1 cellular context compared by ENCODE assay signal in the genomic region with DNA sequence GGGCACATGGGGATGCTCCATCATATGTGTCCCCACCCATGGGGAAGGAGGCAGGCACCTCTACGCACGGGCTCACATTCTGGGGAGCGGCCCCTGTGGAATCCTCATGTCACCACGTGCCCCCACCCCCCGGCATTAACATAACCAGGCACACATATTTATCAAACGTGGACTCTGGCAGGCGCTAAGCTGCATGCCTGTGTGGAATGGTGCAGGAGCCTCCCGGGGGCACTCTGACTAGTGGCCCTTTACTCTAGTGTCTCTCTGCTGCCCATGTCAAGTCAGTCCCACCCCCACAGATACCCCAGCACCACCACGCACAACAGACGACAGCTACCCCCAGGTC.
TF ChIP-seq lines count a peak whose summit lies in the region.

No MANE protein-coding gene starts in this region.

TF ChIP-seq in liver, 16 proteins besides CTCF, POLR2A, EP300 and RAD21 (continued from another document):
- TF ChIP-seq, protein P1, sequence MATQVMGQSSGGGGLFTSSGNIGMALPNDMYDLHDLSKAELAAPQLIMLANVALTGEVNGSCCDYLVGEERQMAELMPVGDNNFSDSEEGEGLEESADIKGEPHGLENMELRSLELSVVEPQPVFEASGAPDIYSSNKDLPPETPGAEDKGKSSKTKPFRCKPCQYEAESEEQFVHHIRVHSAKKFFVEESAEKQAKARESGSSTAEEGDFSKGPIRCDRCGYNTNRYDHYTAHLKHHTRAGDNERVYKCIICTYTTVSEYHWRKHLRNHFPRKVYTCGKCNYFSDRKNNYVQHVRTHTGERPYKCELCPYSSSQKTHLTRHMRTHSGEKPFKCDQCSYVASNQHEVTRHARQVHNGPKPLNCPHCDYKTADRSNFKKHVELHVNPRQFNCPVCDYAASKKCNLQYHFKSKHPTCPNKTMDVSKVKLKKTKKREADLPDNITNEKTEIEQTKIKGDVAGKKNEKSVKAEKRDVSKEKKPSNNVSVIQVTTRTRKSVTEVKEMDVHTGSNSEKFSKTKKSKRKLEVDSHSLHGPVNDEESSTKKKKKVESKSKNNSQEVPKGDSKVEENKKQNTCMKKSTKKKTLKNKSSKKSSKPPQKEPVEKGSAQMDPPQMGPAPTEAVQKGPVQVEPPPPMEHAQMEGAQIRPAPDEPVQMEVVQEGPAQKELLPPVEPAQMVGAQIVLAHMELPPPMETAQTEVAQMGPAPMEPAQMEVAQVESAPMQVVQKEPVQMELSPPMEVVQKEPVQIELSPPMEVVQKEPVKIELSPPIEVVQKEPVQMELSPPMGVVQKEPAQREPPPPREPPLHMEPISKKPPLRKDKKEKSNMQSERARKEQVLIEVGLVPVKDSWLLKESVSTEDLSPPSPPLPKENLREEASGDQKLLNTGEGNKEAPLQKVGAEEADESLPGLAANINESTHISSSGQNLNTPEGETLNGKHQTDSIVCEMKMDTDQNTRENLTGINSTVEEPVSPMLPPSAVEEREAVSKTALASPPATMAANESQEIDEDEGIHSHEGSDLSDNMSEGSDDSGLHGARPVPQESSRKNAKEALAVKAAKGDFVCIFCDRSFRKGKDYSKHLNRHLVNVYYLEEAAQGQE (IDR thresholded peaks at IDR 0.05): no peak
- TF ChIP-seq, protein P2, sequence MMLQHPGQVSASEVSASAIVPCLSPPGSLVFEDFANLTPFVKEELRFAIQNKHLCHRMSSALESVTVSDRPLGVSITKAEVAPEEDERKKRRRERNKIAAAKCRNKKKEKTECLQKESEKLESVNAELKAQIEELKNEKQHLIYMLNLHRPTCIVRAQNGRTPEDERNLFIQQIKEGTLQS (IDR thresholded peaks at IDR 0.05): no peak
- TF ChIP-seq GABPA (IDR thresholded peaks at IDR 0.05 in 1 of 2, conservative IDR thresholded peaks at IDR 0.05 in 1 of 2) (no peak), HNF4A (conservative IDR thresholded peaks at IDR 0.05) (no peak), ZBTB33 (IDR thresholded peaks at IDR 0.05) (no peak), NR2F2 (IDR thresholded peaks at IDR 0.05) (no peak)
